ENCODE assay signal across 1 cellular context in the genomic region with DNA sequence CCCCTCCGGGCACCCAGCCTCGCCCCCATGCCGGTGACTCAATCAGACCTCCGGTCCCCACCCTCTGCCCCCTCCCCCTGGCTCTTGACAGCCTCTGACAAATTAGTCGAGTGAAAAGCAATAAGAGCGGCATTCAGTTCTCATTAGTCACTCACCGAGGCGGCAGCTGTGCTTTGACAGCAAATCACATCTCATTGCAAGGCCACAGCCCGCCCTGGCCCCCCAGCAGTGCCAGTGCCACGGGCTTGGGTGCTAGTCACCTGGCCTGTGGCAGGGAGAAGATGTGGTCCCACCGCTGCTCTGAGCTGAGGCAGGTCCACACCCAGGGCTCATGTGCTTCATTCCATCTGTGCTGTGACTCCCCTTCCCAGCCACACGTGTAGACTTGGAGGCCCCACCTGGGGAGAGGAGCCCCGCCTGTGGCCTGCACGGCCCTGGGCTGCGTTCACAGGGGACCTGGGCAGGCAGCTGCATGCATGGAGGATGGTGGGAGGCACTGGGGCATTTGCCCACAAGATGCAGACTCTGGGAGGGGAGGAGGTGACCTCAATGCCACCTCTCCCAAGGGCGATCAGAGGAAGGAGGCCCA.
TF ChIP-seq lines count a peak whose summit lies in the region.

No MANE protein-coding gene starts in this region.

TF ChIP-seq in H1, 55 proteins besides CTCF, POLR2A, EP300 and RAD21:
- no peak for TF ChIP-seq SIN3A (conservative IDR thresholded peaks at IDR 0.05 in 1 of 2, IDR thresholded peaks at IDR 0.05 in 1 of 2; ENCODE audit: low read depth in 1 of 2, low read length in 2 of 2)
- TF ChIP-seq, protein P1, sequence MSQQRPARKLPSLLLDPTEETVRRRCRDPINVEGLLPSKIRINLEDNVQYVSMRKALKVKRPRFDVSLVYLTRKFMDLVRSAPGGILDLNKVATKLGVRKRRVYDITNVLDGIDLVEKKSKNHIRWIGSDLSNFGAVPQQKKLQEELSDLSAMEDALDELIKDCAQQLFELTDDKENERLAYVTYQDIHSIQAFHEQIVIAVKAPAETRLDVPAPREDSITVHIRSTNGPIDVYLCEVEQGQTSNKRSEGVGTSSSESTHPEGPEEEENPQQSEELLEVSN (IDR thresholded peaks at IDR 0.05) = no peak
- TF ChIP-seq RBBP5 (IDR thresholded peaks at IDR 0.05; ENCODE audit: borderline replicate concordance, low read depth, low read length) = no peak
- no peak for TF ChIP-seq KDM5A (IDR thresholded peaks at IDR 0.05; ENCODE audit: low read length)
- no peak for TF ChIP-seq JUND (IDR thresholded peaks at IDR 0.05; ENCODE audit: low read length)
- no peak for TF ChIP-seq SRF (IDR thresholded peaks at IDR 0.05; ENCODE audit: low read depth, low read length)
- TF ChIP-seq MAFK (IDR thresholded peaks at IDR 0.05; ENCODE audit: low read depth, low read length) = no peak
- no peak for TF ChIP-seq POU5F1 (IDR thresholded peaks at IDR 0.05; ENCODE audit: low read depth, low read length)
- TF ChIP-seq SUZ12 (IDR thresholded peaks at IDR 0.05; ENCODE audit: low read length) = no peak
- TF ChIP-seq CHD2 (IDR thresholded peaks at IDR 0.05; ENCODE audit: low read length) = no peak
- TF ChIP-seq RFX5 (IDR thresholded peaks at IDR 0.05; ENCODE audit: borderline replicate concordance, low read depth, low read length) = no peak
- TF ChIP-seq TEAD4 (IDR thresholded peaks at IDR 0.05; ENCODE audit: low read depth, low read length) = no peak
- no peak for TF ChIP-seq PHF8 (conservative IDR thresholded peaks at IDR 0.05; ENCODE audit: low read depth, low read length)
- TF ChIP-seq CBX5 (IDR thresholded peaks at IDR 0.05; ENCODE audit: low read depth, low read length) = no peak
- TF ChIP-seq GTF2F1 (IDR thresholded peaks at IDR 0.05; ENCODE audit: borderline replicate concordance, low read depth, low read length) = no peak
- TF ChIP-seq YY1 (IDR thresholded peaks at IDR 0.05; ENCODE audit: low read depth, low read length) = no peak
- TF ChIP-seq TAF7 (optimal IDR thresholded peaks at IDR 0.05; ENCODE audit: borderline replicate concordance, low read depth, low read length) = no peak
- TF ChIP-seq NRF1 (IDR thresholded peaks at IDR 0.05; ENCODE audit: low read depth, low read length) = no peak
- no peak for TF ChIP-seq ASH2L (IDR thresholded peaks at IDR 0.05; ENCODE audit: low read length)
